22 cellular contexts compared by ENCODE assay signal in the genomic region with DNA sequence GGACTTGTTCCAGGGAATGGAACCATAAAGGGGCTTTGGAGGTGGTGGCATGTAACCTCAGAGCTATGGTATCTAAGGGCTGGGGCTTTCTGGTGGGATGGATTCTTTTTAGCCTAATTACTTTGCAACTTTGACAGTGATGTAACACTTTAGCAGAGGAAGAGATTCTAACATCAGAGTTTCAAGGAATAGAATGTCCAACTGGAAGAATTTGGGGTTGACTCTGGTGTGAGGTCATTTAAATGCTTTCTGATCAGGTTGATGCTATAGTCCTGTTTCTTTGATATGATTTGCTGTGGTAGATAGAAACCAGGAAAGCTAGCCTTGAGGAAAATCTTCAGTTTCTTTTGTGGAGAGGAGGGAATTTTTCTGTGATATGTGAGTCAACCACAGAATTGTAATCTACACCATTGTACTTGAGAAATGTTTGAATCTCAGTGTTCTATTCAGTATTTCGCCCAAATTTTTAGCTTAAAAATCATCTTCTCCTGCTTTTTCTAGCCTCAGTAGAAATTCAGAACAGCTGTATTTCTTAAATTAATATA. TPM values are rescaled to one million over a fixed set of nuclear protein-coding genes. Genes with fewer than 3 reads are reported as not detected.
DNase-seq lines count a peak whose midpoint lies in the region; TF ChIP-seq lines count a peak whose summit lies in the region.
"Had no signal": no experiment of that assay in that cellular context is flagged by ENCODE, and none has a peak within 500 bp of the region (broad histone marks: within the 10 kb centered on the region; RNA-seq: fewer than 3 reads in every experiment).

No MANE protein-coding gene starts in this region.

- H3K4me2 ChIP-seq in osteoblast (ENCODE audit: insufficient read depth, low read length) = peak overlapping the region; percentile 56

- H3K4me3 Mint-ChIP-seq in activated naive CD4-positive, alpha-beta T cell treated with anti-CD3 and anti-CD28 coated beads, Interleukin-2, amount 10 ng/mL, durations not matched to agents 7 days and 5 days = no peak overlapping the region
- H3K4me3 Mint-ChIP-seq in CD8-positive, alpha-beta memory T cell = no peak overlapping the region
- H3K4me3 Mint-ChIP-seq: memory B cell, nephron had no signal

- H3K4me3 ChIP-seq in choroid plexus epithelial cell (ENCODE audit: low read depth, low read length) = no peak overlapping the region
- no peak overlapping the region for H3K4me3 ChIP-seq in osteoblast (ENCODE audit: insufficient read depth, low read length)
- no peak overlapping the region for H3K4me3 ChIP-seq in CD8-positive, alpha-beta memory T cell (ENCODE audit: low read length)
- H3K4me3 ChIP-seq: prostate gland, uterus had no signal

- CTCF ChIA-PET in activated naive CD4-positive, alpha-beta T cell treated with anti-CD3 and anti-CD28 coated beads, Interleukin-2, amount 10 ng/mL, durations not matched to agents 7 days and 5 days (lab: Charles Lee) = interaction anchor here (0.6 to 1.6 kb wide), 2 partner anchors 16 to 37 kb away, joined by 4 to 5 read pairs; no protein-coding TSS in a partner anchor
- CTCF ChIA-PET in CD8-positive, alpha-beta memory T cell (lab: Charles Lee) = no interaction called here

- peak overlapping the region; percentile 4 for H3K27ac Mint-ChIP-seq in activated naive CD4-positive, alpha-beta T cell treated with anti-CD3 and anti-CD28 coated beads, Interleukin-2, amount 10 ng/mL, durations not matched to agents 7 days and 5 days
- H3K27ac Mint-ChIP-seq in CD8-positive, alpha-beta memory T cell = peak overlapping the region in 1 of 8 donors; percentile 24
- H3K27ac Mint-ChIP-seq: memory B cell had no signal

- H3K4me1 ChIP-seq in osteoblast (ENCODE audit: insufficient read depth, low read length) = peaks cover 15% of the 10 kb centered on the region
- no peaks in the 10 kb centered on the region for H3K4me1 ChIP-seq in CD8-positive, alpha-beta memory T cell (ENCODE audit: insufficient read depth, low read length)
- H3K4me1 ChIP-seq: prostate gland, uterus had no signal

- TF ChIP-seq CTCF in choroid plexus epithelial cell (conservative IDR thresholded peaks at IDR 0.05; ENCODE audit: low read depth, low read length) (no peak), osteoblast (IDR thresholded peaks at IDR 0.05; ENCODE audit: extremely low read depth, low read depth, low read length) (no peak)

- H3K4me1 Mint-ChIP-seq in activated naive CD4-positive, alpha-beta T cell treated with anti-CD3 and anti-CD28 coated beads, Interleukin-2, amount 10 ng/mL, durations not matched to agents 7 days and 5 days = peaks cover 8% of the 10 kb centered on the region
- H3K4me1 Mint-ChIP-seq in CD8-positive, alpha-beta memory T cell = peaks cover 5 to 15% (median 11%) of the 10 kb centered on the region in 3 donors
- H3K4me1 Mint-ChIP-seq: nephron had no signal

- no peaks in the 10 kb centered on the region for H4K20me1 ChIP-seq in osteoblast (ENCODE audit: insufficient read depth, low read length)

- H3K27me3 ChIP-seq in osteoblast (ENCODE audit: insufficient read depth, low read length) = no peaks in the 10 kb centered on the region
- no peaks in the 10 kb centered on the region for H3K27me3 ChIP-seq in CD8-positive, alpha-beta memory T cell (ENCODE audit: insufficient read depth, low read length, poor library complexity, severe bottlenecking)
- H3K27me3 ChIP-seq: BE2C, uterus had no signal

- H3K79me2 ChIP-seq in osteoblast (ENCODE audit: insufficient read depth, low read length) = peaks cover 26% of the 10 kb centered on the region

- H2AFZ ChIP-seq in osteoblast (ENCODE audit: low read length) = no peak overlapping the region

- H3K36me3 Mint-ChIP-seq in activated naive CD4-positive, alpha-beta T cell treated with anti-CD3 and anti-CD28 coated beads, Interleukin-2, amount 10 ng/mL, durations not matched to agents 7 days and 5 days = peaks cover 19% of the 10 kb centered on the region
- peaks cover 10 to 62% (median 25%) of the 10 kb centered on the region in 3 donors for H3K36me3 Mint-ChIP-seq in CD8-positive, alpha-beta memory T cell

- no peaks in the 10 kb centered on the region for H3K9me3 ChIP-seq in osteoblast (ENCODE audit: low read depth, low read length)
- no peaks in the 10 kb centered on the region for H3K9me3 ChIP-seq in CD8-positive, alpha-beta memory T cell (ENCODE audit: low read length)
- H3K9me3 ChIP-seq: BE2C, Caco-2, prostate gland had no signal

- DNase-seq in activated naive CD4-positive, alpha-beta T cell treated with anti-CD3 and anti-CD28 coated beads, Interleukin-2, amount 10 ng/mL, durations not matched to agents 7 days and 5 days = no peak
- DNase-seq in activated naive CD4-positive, alpha-beta T cell treated with anti-CD3 and anti-CD28 coated beads, Interleukin-2, amount 50 U/mL, for 16 hours = no peak
- peak; percentile 37 for DNase-seq in RPMI7951 (ENCODE audit: low read depth)
- peak; percentile 46 for DNase-seq in choroid plexus epithelial cell (ENCODE audit: low read depth)
- DNase-seq in osteoblast (ENCODE audit: insufficient read length, low spot score, missing footprints) = no peak
- DNase-seq in NCI-H2196 (lab: John Stamatoyannopoulos, UW; ENCODE audit: unreplicated experiment) = no peak
- no peak for DNase-seq in CD8-positive, alpha-beta memory T cell
- no peak for DNase-seq in NOMO-1 (lab: John Stamatoyannopoulos, UW; ENCODE audit: unreplicated experiment in 2 of 2)
- DNase-seq: 8988T; activated CD4-positive, alpha-beta T cell treated with anti-CD3 and anti-CD28 coated beads for 4 hours; activated effector memory CD4-positive, alpha-beta T cell treated with anti-CD3 and anti-CD28 coated beads, Interleukin-2, amount 50 U/mL, for 16 hours; aorta; BE2C; Caco-2; EL; hypothalamus; small intestine; stimulated activated CD4-positive, alpha-beta T cell treated with anti-CD3 and anti-CD28 coated beads, Interleukin-4, amount 100 ng/mL, for 24 hours; uterus had no signal

- H3K27me3 Mint-ChIP-seq in activated naive CD4-positive, alpha-beta T cell treated with anti-CD3 and anti-CD28 coated beads, Interleukin-2, amount 10 ng/mL, durations not matched to agents 7 days and 5 days = no peaks in the 10 kb centered on the region
- H3K27me3 Mint-ChIP-seq in CD8-positive, alpha-beta memory T cell = no peaks in the 10 kb centered on the region
- H3K27me3 Mint-ChIP-seq: memory B cell had no signal

- H3K9me3 Mint-ChIP-seq in activated naive CD4-positive, alpha-beta T cell treated with anti-CD3 and anti-CD28 coated beads, Interleukin-2, amount 10 ng/mL, durations not matched to agents 7 days and 5 days = no peaks in the 10 kb centered on the region
- H3K9me3 Mint-ChIP-seq in CD8-positive, alpha-beta memory T cell = no peaks in the 10 kb centered on the region
- H3K9me3 Mint-ChIP-seq: memory B cell, nephron had no signal

- POLR2A ChIA-PET in CD8-positive, alpha-beta memory T cell (lab: Charles Lee) = no interaction called here

- H3K27ac ChIP-seq in osteoblast (ENCODE audit: low read depth, low read length) = peak overlapping the region; percentile 11
- no peak overlapping the region for H3K27ac ChIP-seq in CD8-positive, alpha-beta memory T cell (ENCODE audit: low read depth, low read length)
- H3K27ac ChIP-seq: prostate gland, uterus had no signal

- peaks cover 17% of the 10 kb centered on the region for H3K36me3 ChIP-seq in osteoblast (ENCODE audit: insufficient read depth, low read length)
- H3K36me3 ChIP-seq in CD8-positive, alpha-beta memory T cell (ENCODE audit: insufficient read depth, low read length) = no peaks in the 10 kb centered on the region
- H3K36me3 ChIP-seq: prostate gland, uterus had no signal

RNA-seq across cellular contexts. Expression of gene ATP2C1, which starts 40.0 kb away (rescaled TPM):
- 62.5 and 67.1 TPM in 2 replicates for total RNA-seq in RPMI7951 (2014; rRNA removed; shearing (Covaris generic))
- 97.5 and 99.5 TPM in 2 replicates for total RNA-seq in osteoblast
- 10 to 100 TPM; 68.4 to 71.7 TPM for total RNA-seq in CD8-positive, alpha-beta memory T cell
- 15.0 TPM for polyA plus RNA-seq in CD8-positive, alpha-beta memory T cell

Comparison
In these comparisons a context has a peak if more than half of its experiments do, and no peak if none do; other contexts are left out.
1. DNase-seq: peak in RPMI7951 (single experiment) and choroid plexus epithelial cell (single experiment); none in activated naive CD4-positive, alpha-beta T cell treated with anti-CD3 and anti-CD28 coated beads, Interleukin-2, amount 10 ng/mL, durations not matched to agents 7 days and 5 days (single experiment), activated naive CD4-positive, alpha-beta T cell treated with anti-CD3 and anti-CD28 coated beads, Interleukin-2, amount 50 U/mL, for 16 hours (single experiment), osteoblast (single experiment), NCI-H2196 (single experiment), CD8-positive, alpha-beta memory T cell (0 of 5) and NOMO-1 (0 of 2).